In the genomic region with DNA sequence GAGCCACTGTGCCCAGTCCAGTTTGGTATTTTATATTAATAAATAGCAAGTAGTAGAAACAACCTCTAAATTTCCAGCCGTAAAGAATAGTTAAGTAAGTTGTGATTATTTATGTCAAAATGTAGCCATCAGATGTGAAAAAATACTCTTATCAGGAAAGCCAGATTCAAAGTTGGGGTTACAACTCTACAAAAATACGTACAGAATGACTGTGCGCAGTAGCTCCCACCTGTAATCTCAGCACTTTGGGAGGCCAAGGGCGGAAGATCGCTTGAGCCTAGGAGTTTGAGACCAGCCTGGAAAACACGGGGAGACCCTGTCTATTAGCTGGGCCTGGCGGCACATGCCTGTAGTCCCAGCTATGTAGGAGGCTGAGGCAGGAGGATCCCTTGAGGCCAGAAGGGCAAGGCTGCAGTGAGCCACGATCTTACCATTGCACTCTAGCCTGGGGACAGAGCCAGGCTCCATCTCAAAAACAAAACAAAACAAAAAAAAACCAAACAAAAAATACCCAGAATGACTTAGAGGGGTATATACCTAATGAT, we compare ENCODE assay signal across 18 cellular contexts. TPM values are rescaled to one million over a fixed set of nuclear protein-coding genes. Genes with fewer than 3 reads are reported as not detected.
A peak's percentile ranks its signal among the peaks of the same experiment; 100 is the strongest.
DNase-seq lines count a peak whose midpoint lies in the region; ATAC-seq, FAIRE-seq and TF ChIP-seq lines count a peak whose summit lies in the region.
"Had no signal": no experiment of that assay in that cellular context is flagged by ENCODE, and none has a peak within 500 bp of the region (broad histone marks: within the 10 kb centered on the region; RNA-seq: fewer than 3 reads in every experiment).

No MANE protein-coding gene starts in this region.

- H3K9me1 ChIP-seq in endothelial cell of umbilical vein (replicated peaks; ENCODE audit: control insufficient read depth, extremely low read depth, insufficient read depth, low read length) = no peaks in the 10 kb centered on the region

- no peaks in the 10 kb centered on the region for H3K27me3 Mint-ChIP-seq in activated CD4-positive, alpha-beta T cell treated with anti-CD3 and anti-CD28 coated beads, Interleukin-2, amount 10 ng/mL, durations not matched to agents 24 days and 14 days

- FAIRE-seq in endothelial cell of umbilical vein (lab: Jason Lieb, UNC) = no peak

- H3K27ac ChIP-seq in OCI-LY7 (ENCODE audit: low read depth, low read length, poor library complexity, severe bottlenecking) (no peak overlapping the region), endothelial cell of umbilical vein (ENCODE audit: insufficient read depth, low read depth, low read length) (no peak overlapping the region), psoas muscle (no peak overlapping the region), tibial nerve (peak overlapping the region in 1 of 4 donors; percentile 88)
- H3K27ac ChIP-seq: prostate gland, suprapubic skin had no signal

- H3K27me3 ChIP-seq in endothelial cell of umbilical vein (ENCODE audit: control insufficient read depth in 2 of 2, insufficient read depth in 2 of 2, low read length in 2 of 2) = no peaks in the 10 kb centered on the region
- no peaks in the 10 kb centered on the region for H3K27me3 ChIP-seq in psoas muscle (ENCODE audit: insufficient read depth in 3 of 3, low read length in 2 of 3)
- no peaks in the 10 kb centered on the region for H3K27me3 ChIP-seq in tibial nerve
- H3K27me3 ChIP-seq: suprapubic skin had no signal

- peak overlapping the region; percentile 93 for H3K4me3 Mint-ChIP-seq in activated CD4-positive, alpha-beta T cell treated with anti-CD3 and anti-CD28 coated beads, Interleukin-2, amount 10 ng/mL, durations not matched to agents 24 days and 14 days

- H3K9ac ChIP-seq in endothelial cell of umbilical vein (replicated peaks; ENCODE audit: extremely low read depth, insufficient read depth, low read length) = no peak overlapping the region

- H3K4me3 ChIP-seq in OCI-LY7 (ENCODE audit: low read depth, low read length, poor library complexity, severe bottlenecking) (peak overlapping the region; percentile 82), endothelial cell of umbilical vein (replicated peaks in 1 of 3; ENCODE audit: insufficient read depth in 1 of 3, low read depth in 1 of 3, low read length in 3 of 3) (no peak overlapping the region), psoas muscle (peak overlapping the region; percentile 97), tibial nerve (peak overlapping the region in 1 of 4 donors; percentile 77)

- DNase-seq in activated CD4-positive, alpha-beta T cell treated with anti-CD3 and anti-CD28 coated beads, Interleukin-2, amount 10 ng/mL, durations not matched to agents 24 days and 14 days = no peak
- no peak for DNase-seq in activated CD4-positive, alpha-beta T cell treated with anti-CD3 and anti-CD28 coated beads for 48 hours
- DNase-seq in OCI-LY7 (ENCODE audit: low spot score) = no peak
- no peak for DNase-seq in endothelial cell of umbilical vein (ENCODE audit: low read depth, low spot score)
- DNase-seq in psoas muscle = no peak
- no peak for DNase-seq in NCI-H1092 (lab: John Stamatoyannopoulos, UW)
- DNase-seq in GM10248 (ENCODE audit: extremely low spot score) = no peak
- no peak for DNase-seq in tibial nerve (ENCODE audit: low spot score in 2 of 2)
- DNase-seq: activated CD4-positive, CD25-positive, alpha-beta regulatory T cell; dermis blood vessel endothelial cell; NCI-H524 treated with DMSO at 0.1 percent for 48 hours; SHP77 had no signal

- CTCF ChIA-PET in OCI-LY7 (lab: Charles Lee; ENCODE audit: unreplicated experiment) (interaction anchor here (0.5 kb wide), 1 partner anchor 589 kb away, joined by 5 read pairs; no protein-coding TSS in a partner anchor), endothelial cell of umbilical vein (lab: Charles Lee) (interaction anchor here (1.5 to 3.4 kb wide), 9 partner anchors 8 to 273 kb away, joined by 3 to 18 read pairs (median 11); partner anchors contain the start of genes CES3 and NAE1), GM10248 (lab: Yijun Ruan, JAX) (interaction anchor here (1.0 to 5.2 kb wide), 10 partner anchors 9 to 52 kb away, joined by 3 to 37 read pairs (median 5); partner anchors contain the start of gene NAE1)

- H2AFZ ChIP-seq in OCI-LY7 (ENCODE audit: low read length) = no peak overlapping the region
- H2AFZ ChIP-seq in endothelial cell of umbilical vein (ENCODE audit: low read depth, low read length) = no peak overlapping the region

- TF ChIP-seq POLR2A in endothelial cell of umbilical vein (IDR thresholded peaks at IDR 0.05; ENCODE audit: low read depth, low read length) = no peak
- no peak for TF ChIP-seq POLR2A in tibial nerve (IDR thresholded peaks at IDR 0.05)

- TF ChIP-seq CTCF in OCI-LY7 (conservative IDR thresholded peaks at IDR 0.05; ENCODE audit: low read length) = no peak
- TF ChIP-seq CTCF in endothelial cell of umbilical vein (IDR thresholded peaks at IDR 0.05; ENCODE audit: extremely low read depth in 1 of 2, insufficient read depth in 1 of 2, low read depth in 1 of 2, low read length in 2 of 2) = no peak
- no peak for TF ChIP-seq CTCF in psoas muscle (IDR thresholded peaks at IDR 0.05)
- no peak for TF ChIP-seq CTCF in GM10248 (IDR thresholded peaks at IDR 0.05; ENCODE audit: control extremely low read depth, extremely low read depth, low read depth, missing control alignments)
- no peak for TF ChIP-seq CTCF in tibial nerve (IDR thresholded peaks at IDR 0.05)

- no peaks in the 10 kb centered on the region for H3K9me2 ChIP-seq in OCI-LY7 (ENCODE audit: insufficient read depth, low read length)

- no peak for TF ChIP-seq EP300 in tibial nerve (IDR thresholded peaks at IDR 0.05)

- peak overlapping the region; percentile 72 for H3K4me2 ChIP-seq in OCI-LY7 (ENCODE audit: low read length)
- no peak overlapping the region for H3K4me2 ChIP-seq in endothelial cell of umbilical vein (ENCODE audit: insufficient read depth, low read length)

- H3K79me2 ChIP-seq in OCI-LY7 (ENCODE audit: insufficient read depth, low read depth, low read length) (peaks cover 9% of the 10 kb centered on the region; the same call in 1 of the 2 replicates), endothelial cell of umbilical vein (ENCODE audit: control insufficient read depth, insufficient read depth, low read length) (no peaks in the 10 kb centered on the region)

- H3K4me1 Mint-ChIP-seq in activated CD4-positive, alpha-beta T cell treated with anti-CD3 and anti-CD28 coated beads, Interleukin-2, amount 10 ng/mL, durations not matched to agents 24 days and 14 days = peaks cover 46% of the 10 kb centered on the region

- H3K36me3 ChIP-seq in OCI-LY7 (ENCODE audit: insufficient read depth, low read length) (peaks cover 30% of the 10 kb centered on the region), endothelial cell of umbilical vein (ENCODE audit: control insufficient read depth in 2 of 2, extremely low read depth in 1 of 2, insufficient read depth in 2 of 2, low read length in 2 of 2) (peaks cover 3 to 9% of the 10 kb centered on the region in 2 experiments), psoas muscle (ENCODE audit: insufficient read depth in 1 of 2, low read depth in 1 of 2) (peaks cover 0 to 35% of the 10 kb centered on the region in 2 donors), tibial nerve (peaks cover 0 to 29% (median 0%) of the 10 kb centered on the region in 3 donors)

- H3K9me3 ChIP-seq in OCI-LY7 (ENCODE audit: low read length) (no peaks in the 10 kb centered on the region), endothelial cell of umbilical vein (replicated peaks; ENCODE audit: control insufficient read depth, insufficient read depth, low read length) (no peaks in the 10 kb centered on the region), psoas muscle (no peaks in the 10 kb centered on the region), tibial nerve (no peaks in the 10 kb centered on the region)
- H3K9me3 ChIP-seq: prostate gland, suprapubic skin had no signal

- peaks cover 32% of the 10 kb centered on the region for H3K36me3 Mint-ChIP-seq in activated CD4-positive, alpha-beta T cell treated with anti-CD3 and anti-CD28 coated beads, Interleukin-2, amount 10 ng/mL, durations not matched to agents 24 days and 14 days (ENCODE audit: low read depth)

- H3K4me1 ChIP-seq in OCI-LY7 (ENCODE audit: insufficient read depth, low read length, poor library complexity, severe bottlenecking) = peaks cover 31% of the 10 kb centered on the region
- peaks cover 7% of the 10 kb centered on the region for H3K4me1 ChIP-seq in endothelial cell of umbilical vein (ENCODE audit: control insufficient read depth, extremely low read depth, insufficient read depth, low read length)
- no peaks in the 10 kb centered on the region for H3K4me1 ChIP-seq in psoas muscle
- H3K4me1 ChIP-seq in tibial nerve = peaks cover 0 to 42% (median 11%) of the 10 kb centered on the region in 4 donors
- H3K4me1 ChIP-seq: prostate gland had no signal

- no peaks in the 10 kb centered on the region for H4K20me1 ChIP-seq in OCI-LY7 (ENCODE audit: insufficient read depth, low read length)
- H4K20me1 ChIP-seq in endothelial cell of umbilical vein (replicated peaks; ENCODE audit: control insufficient read depth, extremely low read depth, insufficient read depth, low read length) = peaks cover 4% of the 10 kb centered on the region

- intact Hi-C loops in activated CD4-positive, alpha-beta T cell treated with anti-CD3 and anti-CD28 coated beads, Interleukin-2, amount 10 ng/mL, durations not matched to agents 24 days and 14 days (cut with micrococcal nuclease) = loop anchor here (5.0 kb wide), 1 partner anchor 45 kb away; the partner anchor contains the start of gene RRAD
- intact Hi-C loops in OCI-LY7 (cut with micrococcal nuclease; ENCODE audit: unreplicated experiment) (no loop called here), endothelial cell of umbilical vein (cut with micrococcal nuclease) (no loop called here), psoas muscle (cut with DNase I) (no loop called here)

- POLR2A ChIA-PET in OCI-LY7 (lab: Charles Lee) (interaction anchor here (0.7 to 2.0 kb wide), 4 partner anchors 9 to 145 kb away, joined by 3 to 6 read pairs (median 4); no protein-coding TSS in a partner anchor), endothelial cell of umbilical vein (lab: Charles Lee) (no interaction called here), GM10248 (lab: Yijun Ruan, JAX) (interaction anchor here (0.6 kb wide), 2 partner anchors 50 to 291 kb away, joined by 3 to 4 read pairs; no protein-coding TSS in a partner anchor)

- TSS peak; percentile 23 for BruUV-seq in OCI-LY7 (replicated peaks; lab: Mats Ljungman, UMichigan)
- TSS peak; percentile 20 for BruUV-seq in endothelial cell of umbilical vein (replicated peaks; lab: Mats Ljungman, UMichigan)

- H3K9me3 Mint-ChIP-seq in activated CD4-positive, alpha-beta T cell treated with anti-CD3 and anti-CD28 coated beads, Interleukin-2, amount 10 ng/mL, durations not matched to agents 24 days and 14 days = no peaks in the 10 kb centered on the region

- ATAC-seq in psoas muscle = no peak
- ATAC-seq: left lobe of liver had no signal

- no peak overlapping the region for H3K27ac Mint-ChIP-seq in activated CD4-positive, alpha-beta T cell treated with anti-CD3 and anti-CD28 coated beads, Interleukin-2, amount 10 ng/mL, durations not matched to agents 24 days and 14 days

- dilution Hi-C loops in endothelial cell of umbilical vein (cut with MboI; ENCODE audit: extremely low pct_ligation_motif_present, low sequenced_read_pairs) = no loop called here

- 91 to 92% (median 92%) methylated on average over 8 of the region's 8 CpGs for WGBS in psoas muscle, 3 donors
- 85 to 87% methylated on average over 8 of the region's 8 CpGs for WGBS in tibial nerve, 2 donors

RNA-seq across cellular contexts. Expression of gene PDP2, which starts 1.7 kb away (rescaled TPM):
- 48.0 and 51.8 TPM in 2 replicates for total RNA-seq in activated CD4-positive, alpha-beta T cell treated with anti-CD3 and anti-CD28 coated beads, Interleukin-2, amount 10 ng/mL, durations not matched to agents 24 days and 14 days
- 11.1 and 13.8 TPM in 2 replicates for total RNA-seq in OCI-LY7 (2014; rRNA removed; shearing (Covaris generic))
- 25.7 and 29.2 TPM in 2 replicates for total RNA-seq in OCI-LY7 (2022)
- total RNA-seq in endothelial cell of umbilical vein = 9.3 and 9.5 TPM in 2 replicates
- 4.1 and 4.4 TPM in 2 replicates for polyA plus RNA-seq in endothelial cell of umbilical vein
- polyA plus RNA-seq in endothelial cell of umbilical vein (2011; cell fraction: cytosol; rRNA removed) = 3.3 and 4.4 TPM in 2 replicates
- polyA plus RNA-seq in endothelial cell of umbilical vein (2011; cell fraction: nucleus; rRNA removed) = 4.3 and 4.4 TPM in 2 replicates
- polyA plus RNA-seq in endothelial cell of umbilical vein (2012) = 4.8 TPM in 2 replicates
- 18.1 and 34.6 TPM in 2 replicates for polyA minus RNA-seq in endothelial cell of umbilical vein
- polyA minus RNA-seq in endothelial cell of umbilical vein (2011; cell fraction: cytosol; rRNA and poly(A)+ RNA removed) = 7.5 TPM
- 4.3 and 8.0 TPM in 2 replicates for polyA minus RNA-seq in endothelial cell of umbilical vein (2011; cell fraction: nucleus; rRNA and poly(A)+ RNA removed)
- 1 to 10 TPM; 3.0 to 5.2 (median 4.3) TPM for total RNA-seq in psoas muscle
- polyA plus RNA-seq in psoas muscle = 1 to 10 TPM; 1.0 to 2.5 (median 2.0) TPM
- 10 to 100 TPM; 12.3 to 29.9 (median 15.5) TPM for total RNA-seq in tibial nerve

RNA-seq across cellular contexts. Expression of gene CDH16, which starts 36.6 kb away (rescaled TPM):
- not detected in 2 replicates for total RNA-seq in activated CD4-positive, alpha-beta T cell treated with anti-CD3 and anti-CD28 coated beads, Interleukin-2, amount 10 ng/mL, durations not matched to agents 24 days and 14 days
- not detected in 2 replicates for total RNA-seq in OCI-LY7 (2014; rRNA removed; shearing (Covaris generic))
- total RNA-seq in OCI-LY7 (2022) (not detected in 2 replicates), endothelial cell of umbilical vein (not detected in 2 replicates), psoas muscle (1 to 10 TPM in 1 of 4 donors, under 1 TPM in 1, not detected in 2; 0.53 to 3.3 TPM), tibial nerve (1 to 10 TPM in 2 of 4 donors, under 1 TPM in 2; 0.30 to 2.5 (median 1.4) TPM)
- polyA plus RNA-seq in endothelial cell of umbilical vein (not detected in 2 replicates), psoas muscle (under 1 TPM; 0.65 to 0.78 (median 0.75) TPM)
- polyA plus RNA-seq in endothelial cell of umbilical vein (2011; cell fraction: cytosol; rRNA removed) = not detected in 2 replicates
- not detected in 2 replicates for polyA plus RNA-seq in endothelial cell of umbilical vein (2011; cell fraction: nucleus; rRNA removed)
- not detected in 2 replicates for polyA plus RNA-seq in endothelial cell of umbilical vein (2012)
- polyA minus RNA-seq in endothelial cell of umbilical vein = not detected in 2 replicates
- polyA minus RNA-seq in endothelial cell of umbilical vein (2011; cell fraction: cytosol; rRNA and poly(A)+ RNA removed) = not detected
- not detected in 2 replicates for polyA minus RNA-seq in endothelial cell of umbilical vein (2011; cell fraction: nucleus; rRNA and poly(A)+ RNA removed)
- total RNA-seq: glomerular endothelial cell, left lobe of liver, prostate gland had no signal
- polyA plus RNA-seq: adipose tissue, AG04450 had no signal

RNA-seq across cellular contexts. Expression of gene CA7, which starts 37.8 kb away (rescaled TPM):
- 0.28 and 0.56 TPM in 2 replicates for total RNA-seq in activated CD4-positive, alpha-beta T cell treated with anti-CD3 and anti-CD28 coated beads, Interleukin-2, amount 10 ng/mL, durations not matched to agents 24 days and 14 days
- total RNA-seq in OCI-LY7 (2014; rRNA removed; shearing (Covaris generic)) = not detected in 2 replicates
- total RNA-seq in OCI-LY7 (2022) (not detected in 2 replicates), endothelial cell of umbilical vein (not detected in 2 replicates), psoas muscle (not detected), tibial nerve (not detected)
- polyA plus RNA-seq in endothelial cell of umbilical vein (not detected in 2 replicates), psoas muscle (under 1 TPM in 1 of 3 donors, not detected in 2; 0.05 TPM)
- not detected in 2 replicates for polyA plus RNA-seq in endothelial cell of umbilical vein (2011; cell fraction: cytosol; rRNA removed)
- polyA plus RNA-seq in endothelial cell of umbilical vein (2011; cell fraction: nucleus; rRNA removed) = not detected in 2 replicates
- not detected in 2 replicates for polyA plus RNA-seq in endothelial cell of umbilical vein (2012)
- not detected in 2 replicates for polyA minus RNA-seq in endothelial cell of umbilical vein
- not detected for polyA minus RNA-seq in endothelial cell of umbilical vein (2011; cell fraction: cytosol; rRNA and poly(A)+ RNA removed)
- not detected in 2 replicates for polyA minus RNA-seq in endothelial cell of umbilical vein (2011; cell fraction: nucleus; rRNA and poly(A)+ RNA removed)
- total RNA-seq: dermis blood vessel endothelial cell, glomerular endothelial cell, left lobe of liver, suprapubic skin had no signal
- polyA plus RNA-seq: AG04450 had no signal

RNA-seq across cellular contexts. Expression of gene RRAD, which starts 43.3 kb away (rescaled TPM):
- 1.3 TPM in 2 replicates for total RNA-seq in activated CD4-positive, alpha-beta T cell treated with anti-CD3 and anti-CD28 coated beads, Interleukin-2, amount 10 ng/mL, durations not matched to agents 24 days and 14 days
- 0.09 TPM in 1 of 2 replicates, not detected in the other for total RNA-seq in OCI-LY7 (2014; rRNA removed; shearing (Covaris generic))
- total RNA-seq in OCI-LY7 (2022) (not detected in 2 replicates), endothelial cell of umbilical vein (0.22 and 0.46 TPM in 2 replicates), psoas muscle (1,000 to 10,000 TPM in 1 of 4 donors, 100 to 1,000 TPM in 3; 164 to 2,869 (median 749) TPM), tibial nerve (100 to 1,000 TPM in 3 of 4 donors, 10 to 100 TPM in 1; 23.7 to 132 (median 109) TPM)
- polyA plus RNA-seq in endothelial cell of umbilical vein (0.48 and 0.60 TPM in 2 replicates), psoas muscle (100 to 1,000 TPM; 168 to 304 (median 293) TPM)
- polyA plus RNA-seq in endothelial cell of umbilical vein (2011; cell fraction: cytosol; rRNA removed) = 0.17 and 0.25 TPM in 2 replicates
- polyA plus RNA-seq in endothelial cell of umbilical vein (2011; cell fraction: nucleus; rRNA removed) = 0.75 and 0.88 TPM in 2 replicates
- 0.27 and 0.38 TPM in 2 replicates for polyA plus RNA-seq in endothelial cell of umbilical vein (2012)
- polyA minus RNA-seq in endothelial cell of umbilical vein = 0.17 and 0.40 TPM in 2 replicates
- not detected for polyA minus RNA-seq in endothelial cell of umbilical vein (2011; cell fraction: cytosol; rRNA and poly(A)+ RNA removed)
- not detected in 2 replicates for polyA minus RNA-seq in endothelial cell of umbilical vein (2011; cell fraction: nucleus; rRNA and poly(A)+ RNA removed)

RNA-seq across cellular contexts. Expression of gene NAE1, which starts 51.3 kb away (rescaled TPM):
- 118 and 125 TPM in 2 replicates for total RNA-seq in activated CD4-positive, alpha-beta T cell treated with anti-CD3 and anti-CD28 coated beads, Interleukin-2, amount 10 ng/mL, durations not matched to agents 24 days and 14 days
- 85.0 and 85.2 TPM in 2 replicates for total RNA-seq in OCI-LY7 (2014; rRNA removed; shearing (Covaris generic))
- total RNA-seq in OCI-LY7 (2022) (98.9 and 106 TPM in 2 replicates), endothelial cell of umbilical vein (64.3 and 67.6 TPM in 2 replicates), psoas muscle (10 to 100 TPM; 23.8 to 34.4 (median 30.8) TPM), tibial nerve (10 to 100 TPM; 29.4 to 45.7 (median 34.6) TPM)
- polyA plus RNA-seq in endothelial cell of umbilical vein (18.2 and 23.6 TPM in 2 replicates), psoas muscle (10 to 100 TPM; 22.7 to 46.1 (median 33.0) TPM)
- 36.7 and 37.3 TPM in 2 replicates for polyA plus RNA-seq in endothelial cell of umbilical vein (2011; cell fraction: cytosol; rRNA removed)
- polyA plus RNA-seq in endothelial cell of umbilical vein (2011; cell fraction: nucleus; rRNA removed) = 49.1 and 74.3 TPM in 2 replicates
- 65.1 and 77.9 TPM in 2 replicates for polyA plus RNA-seq in endothelial cell of umbilical vein (2012)
- 14.4 and 19.3 TPM in 2 replicates for polyA minus RNA-seq in endothelial cell of umbilical vein
- 43.0 TPM for polyA minus RNA-seq in endothelial cell of umbilical vein (2011; cell fraction: cytosol; rRNA and poly(A)+ RNA removed)
- 23.0 and 33.2 TPM in 2 replicates for polyA minus RNA-seq in endothelial cell of umbilical vein (2011; cell fraction: nucleus; rRNA and poly(A)+ RNA removed)

Comparison
In these comparisons a context has a peak if more than half of its experiments do, and no peak if none do; other contexts are left out.
1. H3K4me3 ChIP-seq: peak in OCI-LY7 (single experiment) and psoas muscle (single experiment); none in endothelial cell of umbilical vein (0 of 3).